24 cellular contexts compared by ENCODE assay signal in genomic region chr12:68791897-68792481, GRCh38.
"Had no signal": no experiment of that assay in that cellular context is flagged by ENCODE, and none has a peak within 500 bp of the region (broad histone marks: within the 10 kb centered on the region; RNA-seq: fewer than 3 reads in every experiment).

No MANE protein-coding gene starts in this region.

- DNase-seq: IMR-90, Karpas-422, KG1, MG63, NCI-H1092 treated with DMSO at 0.1 percent for 48 hours, NCI-H1436, NCI-H187, NCI-H2029, NCI-H2081 treated with DMSO at 0.1 percent for 48 hours, NCI-H2171, NCI-H226, NCI-H446, NCI-H510A, NCI-H524 treated with DMSO at 0.1 percent for 48 hours, NCI-H69, OCI-M1, PC-9, Peyer's patch, SHP77 treated with DMSO at 0.1 percent for 48 hours, SJCRH30, SW 1271 had no signal

- H3K36me3 ChIP-seq: MG63, Peyer's patch, SJCRH30 had no signal

- H3K4me2 ChIP-seq: PC-9 had no signal

- H3K9me3 ChIP-seq: MG63, Peyer's patch, SJCRH30 had no signal

- H3K27ac ChIP-seq: HL-60, PC-9, Peyer's patch, SJCRH30, SK-N-MC had no signal

- H3K4me3 ChIP-seq: MG63, PC-9, Peyer's patch, SJCRH30, SK-N-MC had no signal

- ATAC-seq: Right ventricle myocardium inferior had no signal

- H2AFZ ChIP-seq: PC-9 had no signal
